Comparison of ENCODE assay signal across 25 cellular contexts in genomic region chr7:120311028-120311788, GRCh38. TPM values are rescaled to one million over a fixed set of nuclear protein-coding genes. Genes with fewer than 3 reads are reported as not detected.
"Had no signal": no experiment of that assay in that cellular context is flagged by ENCODE, and none has a peak within 500 bp of the region (broad histone marks: within the 10 kb centered on the region; RNA-seq: fewer than 3 reads in every experiment).

No MANE protein-coding gene starts in this region.

- H3K27ac ChIP-seq: colonic mucosa, epithelial cell of prostate, gastrocnemius medialis, heart left ventricle, hepatocyte, left lung, neural progenitor cell, prostate gland, right atrium auricular region, sigmoid colon, stomach, thyroid gland had no signal

- H3K36me3 ChIP-seq: colonic mucosa, gastrocnemius medialis, heart left ventricle, left lung, neural progenitor cell, prostate gland, right atrium auricular region, sigmoid colon, stomach, thyroid gland had no signal

- H3K4me2 ChIP-seq: hepatocyte, neural progenitor cell had no signal

- H2AFZ ChIP-seq: hepatocyte, neural progenitor cell had no signal

- H3K27me3 ChIP-seq: colonic mucosa, gastrocnemius medialis, heart left ventricle, hepatocyte, left lung, neural progenitor cell, right atrium auricular region, sigmoid colon, stomach, thyroid gland had no signal

- H3K4me3 ChIP-seq: colonic mucosa, gastrocnemius medialis, heart left ventricle, hepatocyte, left lung, neural progenitor cell, prostate gland, right atrium auricular region, sigmoid colon, stomach, thyroid gland had no signal

- DNase-seq: colonic mucosa; effector CD8-positive, alpha-beta T cell; endodermal cell; foreskin fibroblast; gastrocnemius medialis; heart left ventricle; left cardiac atrium; left lung; mesenchymal stem cell; naive thymus-derived CD4-positive, alpha-beta T cell; sigmoid colon; stimulated activated CD4-positive, alpha-beta T cell treated with anti-CD3 and anti-CD28 coated beads, Interleukin-2, amount 100 ng/mL, for 24 hours; stimulated activated CD4-positive, alpha-beta T cell treated with anti-CD3 and anti-CD28 coated beads, Interleukin-4, amount 100 ng/mL, for 24 hours; stimulated activated naive CD4-positive, alpha-beta T cell treated with Interleukin-2 at 50 U/mL for 16 hours; stomach; thyroid gland; trophoblast cell had no signal

- H3K9me3 ChIP-seq: colonic mucosa, gastrocnemius medialis, heart left ventricle, left lung, prostate gland, right atrium auricular region, sigmoid colon, stomach, thyroid gland had no signal

- FAIRE-seq: kidney had no signal

- H3K79me2 ChIP-seq: hepatocyte had no signal

- H3K4me1 ChIP-seq: colonic mucosa, gastrocnemius medialis, heart left ventricle, left lung, prostate gland, right atrium auricular region, sigmoid colon, stomach, thyroid gland had no signal

- ATAC-seq: esophagus mucosa; gastrocnemius medialis; heart left ventricle; left cardiac atrium; left lung; naive thymus-derived CD4-positive, alpha-beta T cell; stimulated activated effector memory CD8-positive, alpha-beta T cell treated with anti-CD3 and anti-CD28 coated beads, Interleukin-12 subunit alpha, Interleukin-12 subunit beta, amount 100 ng/mL, for 72 hours had no signal

RNA-seq across cellular contexts. Expression of gene KCND2, which starts 38.2 kb away (rescaled TPM):
- total RNA-seq: esophagus mucosa; naive thymus-derived CD4-positive, alpha-beta T cell had no signal
- polyA plus RNA-seq: heart left ventricle; naive thymus-derived CD4-positive, alpha-beta T cell had no signal
